In the genomic region with DNA sequence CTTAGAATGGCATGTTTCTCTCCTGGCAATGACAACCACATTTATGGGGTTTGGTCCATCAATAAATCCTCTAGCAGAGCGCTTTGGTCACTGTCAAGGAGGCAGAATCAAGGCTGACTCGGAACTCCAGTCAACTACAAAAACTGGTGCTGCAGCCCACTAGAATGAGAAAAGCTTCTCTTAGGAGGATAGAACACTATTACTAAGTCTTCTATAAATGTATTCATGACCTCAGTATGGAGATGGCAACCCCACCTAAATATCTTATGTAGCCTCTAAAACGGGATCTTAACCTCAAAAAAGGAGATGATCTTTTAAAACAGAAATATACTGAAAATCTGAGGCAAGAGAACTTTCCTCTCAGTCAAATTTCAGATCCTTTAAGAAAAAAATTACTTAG, we compare ENCODE assay signal across 23 cellular contexts.
"Had no signal": no experiment of that assay in that cellular context is flagged by ENCODE, and none has a peak within 500 bp of the region (broad histone marks: within the 10 kb centered on the region; RNA-seq: fewer than 3 reads in every experiment).

No MANE protein-coding gene starts in this region.

- H3K27ac Mint-ChIP-seq: dendritic cell treated with granulocyte-macrophage colony-stimulating factor and Interleukin-4, amounts not matched to agents 40 ng/mL and 50 ng/mL, for 4 days; effector memory CD8-positive, alpha-beta T cell; endodermal cell had no signal

- H3K27me3 ChIP-seq: colonic mucosa, dorsolateral prefrontal cortex, esophagus muscularis mucosa, esophagus squamous epithelium, foreskin keratinocyte, gastroesophageal sphincter, heart left ventricle, heart right ventricle had no signal

- H3K27ac ChIP-seq: colonic mucosa, coronary artery, dorsolateral prefrontal cortex, epithelial cell of prostate, esophagus muscularis mucosa, esophagus squamous epithelium, foreskin keratinocyte, gastroesophageal sphincter, heart left ventricle, heart right ventricle had no signal

- H3K9me3 Mint-ChIP-seq: dendritic cell treated with granulocyte-macrophage colony-stimulating factor and Interleukin-4, amounts not matched to agents 40 ng/mL and 50 ng/mL, for 4 days; effector memory CD8-positive, alpha-beta T cell; endodermal cell had no signal

- H3K36me3 ChIP-seq: colonic mucosa had no signal

- H3K9me3 ChIP-seq: colonic mucosa, esophagus muscularis mucosa, esophagus squamous epithelium, gastroesophageal sphincter had no signal

- H3K4me1 ChIP-seq: colonic mucosa, esophagus squamous epithelium, foreskin keratinocyte, gastroesophageal sphincter had no signal

- H3K4me3 Mint-ChIP-seq: dendritic cell treated with granulocyte-macrophage colony-stimulating factor and Interleukin-4, amounts not matched to agents 40 ng/mL and 50 ng/mL, for 4 days; effector memory CD8-positive, alpha-beta T cell; endodermal cell had no signal

- H3K4me3 ChIP-seq: colonic mucosa, coronary artery, dorsolateral prefrontal cortex, esophagus muscularis mucosa, esophagus squamous epithelium, gastroesophageal sphincter, heart left ventricle, heart right ventricle had no signal

- H3K27me3 Mint-ChIP-seq: dendritic cell treated with granulocyte-macrophage colony-stimulating factor and Interleukin-4, amounts not matched to agents 40 ng/mL and 50 ng/mL, for 4 days; effector memory CD8-positive, alpha-beta T cell had no signal

- ATAC-seq: effector memory CD8-positive, alpha-beta T cell; esophagus mucosa; foreskin keratinocyte; gastroesophageal sphincter; heart right ventricle had no signal

- DNase-seq: colonic mucosa; cortex of kidney; dorsolateral prefrontal cortex; effector CD4-positive, alpha-beta T cell; effector CD8-positive, alpha-beta T cell; effector memory CD4-positive, alpha-beta T cell; effector memory CD8-positive, alpha-beta T cell; endodermal cell; erythroblast; esophagus squamous epithelium; foreskin fibroblast; foreskin keratinocyte; foreskin melanocyte; glutamatergic neuron; head of caudate nucleus; heart left ventricle; heart right ventricle had no signal
